ENCODE assay signal across 12 cellular contexts in the genomic region with DNA sequence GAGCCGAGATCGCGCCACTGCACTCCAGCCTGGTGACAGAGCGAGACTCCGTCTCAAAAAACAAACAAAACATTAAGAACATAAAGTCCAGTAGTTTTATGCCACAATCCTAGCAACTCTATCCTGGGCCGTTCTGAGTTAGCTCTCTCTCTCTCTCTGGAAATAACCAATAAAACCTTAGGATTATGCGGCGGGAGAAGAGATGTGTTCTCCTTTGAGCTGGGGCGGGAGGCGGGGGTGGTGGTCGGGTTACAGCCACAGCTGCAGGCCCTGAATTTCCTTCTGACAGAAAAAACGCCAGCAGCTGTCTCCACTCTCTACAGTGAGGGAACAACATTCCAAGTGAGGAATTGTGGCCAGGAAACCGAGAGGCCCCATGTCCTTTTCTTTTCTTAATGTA. TPM values are rescaled to one million over a fixed set of nuclear protein-coding genes. Genes with fewer than 3 reads are reported as not detected.
DNase-seq lines count a peak whose midpoint lies in the region; ATAC-seq, FAIRE-seq and TF ChIP-seq lines count a peak whose summit lies in the region.
"Had no signal": no experiment of that assay in that cellular context is flagged by ENCODE, and none has a peak within 500 bp of the region (broad histone marks: within the 10 kb centered on the region; RNA-seq: fewer than 3 reads in every experiment).

No MANE protein-coding gene starts in this region.

- TF ChIP-seq EP300 in upper lobe of left lung (IDR thresholded peaks at IDR 0.05): no peak

- peak; percentile 68 to 73 for ATAC-seq in upper lobe of left lung (ENCODE audit: low FRiP score in 2 of 2)
- ATAC-seq in GM18520 (IDR thresholded peaks at IDR 0.05; ENCODE audit: unreplicated experiment): no peak
- ATAC-seq: A549 had no signal

- H3K27me3 ChIP-seq in ectodermal cell (ENCODE audit: control insufficient read depth, insufficient read depth, low read length, poor library complexity, severe bottlenecking): no peaks in the 10 kb centered on the region
- H3K27me3 ChIP-seq in upper lobe of left lung: no peaks in the 10 kb centered on the region

- DNase-seq in NCI-H510A treated with DMSO at 0.1 percent for 48 hours (lab: John Stamatoyannopoulos, UW) (peak; percentile 30), NCI-H510A (lab: John Stamatoyannopoulos, UW) (no peak), mesothelial cell of epicardium (ENCODE audit: low spot score in 2 of 2, unreplicated experiment in 2 of 2) (peak in 1 of 2 experiments; percentile 47), upper lobe of left lung (no peak), RCC 7860 (ENCODE audit: low spot score) (no peak), COR-L47 (lab: John Stamatoyannopoulos, UW) (no peak)
- DNase-seq: activated CD4-positive, alpha-beta memory T cell treated with anti-CD3 and anti-CD28 coated beads, Interleukin-2, amount 10 ng/mL, durations not matched to agents 7 days and 5 days; retina had no signal

- no peak overlapping the region for H3K4me3 ChIP-seq in ectodermal cell (ENCODE audit: insufficient read depth, low read depth, low read length)
- H3K4me3 ChIP-seq in upper lobe of left lung: no peak overlapping the region
- H3K4me3 ChIP-seq: A549 had no signal

- H3K9me3 Mint-ChIP-seq in mesothelial cell of epicardium: no peaks in the 10 kb centered on the region
- H3K9me3 Mint-ChIP-seq: activated CD4-positive, alpha-beta memory T cell treated with anti-CD3 and anti-CD28 coated beads, Interleukin-2, amount 10 ng/mL, durations not matched to agents 7 days and 5 days had no signal

- H3K4me1 ChIP-seq in ectodermal cell (ENCODE audit: control insufficient read depth, insufficient read depth, low read length) (peaks cover 13% of the 10 kb centered on the region), upper lobe of left lung (no peaks in the 10 kb centered on the region)

- WGBS in ectodermal cell, 2 experiments: 38 to 42% methylated on average over 13 of the region's 13 CpGs
- WGBS in upper lobe of left lung, 2 donors: 25 to 53% methylated on average over 10 to 13 of the region's 13 CpGs

- peaks cover 23% of the 10 kb centered on the region for H3K4me1 Mint-ChIP-seq in mesothelial cell of epicardium

- H3K36me3 Mint-ChIP-seq in mesothelial cell of epicardium: no peaks in the 10 kb centered on the region

- FAIRE-seq in RCC 7860 (lab: Jason Lieb, UNC): no peak

- no peaks in the 10 kb centered on the region for H3K27me3 Mint-ChIP-seq in mesothelial cell of epicardium (ENCODE audit: low read depth)

- peak overlapping the region; percentile 17 for H3K27ac ChIP-seq in ectodermal cell (ENCODE audit: insufficient read depth, low read depth, low read length, poor library complexity, severe bottlenecking)
- H3K27ac ChIP-seq in upper lobe of left lung: peak overlapping the region in 3 of 4 donors; percentile 4 to 48 (median 26)
- H3K27ac ChIP-seq: A549, RWPE1 had no signal

- H3K36me3 ChIP-seq in ectodermal cell (ENCODE audit: control insufficient read depth, insufficient read depth, low read length): no peaks in the 10 kb centered on the region
- no peaks in the 10 kb centered on the region for H3K36me3 ChIP-seq in upper lobe of left lung

- TF ChIP-seq POLR2A in upper lobe of left lung (IDR thresholded peaks at IDR 0.05): no peak

- TF ChIP-seq CTCF in mesothelial cell of epicardium (IDR thresholded peaks at IDR 0.05; ENCODE audit: unreplicated experiment) (no peak), upper lobe of left lung (IDR thresholded peaks at IDR 0.05) (no peak)

- H3K4me3 Mint-ChIP-seq in mesothelial cell of epicardium: peak overlapping the region; percentile 11
- H3K4me3 Mint-ChIP-seq: activated CD4-positive, alpha-beta memory T cell treated with anti-CD3 and anti-CD28 coated beads, Interleukin-2, amount 10 ng/mL, durations not matched to agents 7 days and 5 days had no signal

- H3K27ac Mint-ChIP-seq in mesothelial cell of epicardium: peak overlapping the region; percentile 90
- H3K27ac Mint-ChIP-seq: activated CD4-positive, alpha-beta memory T cell treated with anti-CD3 and anti-CD28 coated beads, Interleukin-2, amount 10 ng/mL, durations not matched to agents 7 days and 5 days had no signal

- no peaks in the 10 kb centered on the region for H3K9me3 ChIP-seq in ectodermal cell (ENCODE audit: control insufficient read depth, low read length)
- no peaks in the 10 kb centered on the region for H3K9me3 ChIP-seq in upper lobe of left lung
- H3K9me3 ChIP-seq: A549 had no signal

RNA-seq across cellular contexts. Expression of gene PNMA8A, which starts 9.0 kb away (rescaled TPM):
- 55.7 TPM for polyA plus RNA-seq in ectodermal cell (2013, experiment 1 of 4)
- 54.7 TPM for polyA plus RNA-seq in ectodermal cell (2013, experiment 2 of 4)
- polyA plus RNA-seq in ectodermal cell (2013, experiment 3 of 4): 45.9 TPM
- polyA plus RNA-seq in ectodermal cell (2013, experiment 4 of 4): 49.4 TPM
- total RNA-seq in mesothelial cell of epicardium (25.8 to 27.4 TPM (median 25.9 TPM) in 3 replicates), upper lobe of left lung (1 to 10 TPM in 5 of 6 donors, under 1 TPM in 1; 0.61 to 4.8 (median 2.2) TPM)
- total RNA-seq: activated CD4-positive, alpha-beta memory T cell treated with anti-CD3 and anti-CD28 coated beads, Interleukin-2, amount 10 ng/mL, durations not matched to agents 7 days and 5 days had no signal

RNA-seq across cellular contexts. Expression of gene PNMA8B, which starts 15.3 kb away (rescaled TPM):
- 2.2 TPM for polyA plus RNA-seq in ectodermal cell (2013, experiment 1 of 4)
- 2.0 TPM for polyA plus RNA-seq in ectodermal cell (2013, experiment 2 of 4)
- polyA plus RNA-seq in ectodermal cell (2013, experiment 3 of 4): 2.1 TPM
- 2.4 TPM for polyA plus RNA-seq in ectodermal cell (2013, experiment 4 of 4)
- total RNA-seq in mesothelial cell of epicardium (3.0 to 3.2 TPM (median 3.1 TPM) in 3 replicates), upper lobe of left lung (1 to 10 TPM in 4 of 6 donors, under 1 TPM in 2; 0.39 to 2.7 (median 1.6) TPM)
- polyA plus RNA-seq: A549 had no signal

RNA-seq across cellular contexts. Expression of gene PNMA8C, which starts 51.7 kb away (rescaled TPM):
- polyA plus RNA-seq in ectodermal cell (2013, experiment 1 of 4): 0.94 TPM
- 0.89 TPM for polyA plus RNA-seq in ectodermal cell (2013, experiment 2 of 4)
- 0.43 TPM for polyA plus RNA-seq in ectodermal cell (2013, experiment 3 of 4)
- polyA plus RNA-seq in ectodermal cell (2013, experiment 4 of 4): 0.49 TPM
- total RNA-seq in mesothelial cell of epicardium (0.49 to 0.79 TPM (median 0.73 TPM) in 3 replicates), upper lobe of left lung (under 1 TPM in 2 of 6 donors, not detected in 4; under 0.01 to 0.27 TPM)
- total RNA-seq: activated CD4-positive, alpha-beta memory T cell treated with anti-CD3 and anti-CD28 coated beads, Interleukin-2, amount 10 ng/mL, durations not matched to agents 7 days and 5 days had no signal
